22 cellular contexts compared by ENCODE assay signal in genomic region chr5:116650964-116651363, GRCh38.
A peak's percentile ranks its signal among the peaks of the same experiment; 100 is the strongest.
DNase-seq lines count a peak whose midpoint lies in the region; ATAC-seq and FAIRE-seq lines count a peak whose summit lies in the region.
"Had no signal": no experiment of that assay in that cellular context is flagged by ENCODE, and none has a peak within 500 bp of the region (broad histone marks: within the 10 kb centered on the region; RNA-seq: fewer than 3 reads in every experiment).

No MANE protein-coding gene starts in this region.

- H3K56ac ChIP-seq in mesendoderm (ENCODE audit: low read length) = no peak overlapping the region

- no peak overlapping the region for H3K27ac ChIP-seq in mesendoderm (ENCODE audit: low read depth, low read length)
- H3K27ac ChIP-seq: BLaER1 treated with 17β-estradiol and CSF1 and Interleukin-3, amounts not matched to agents 10 nM and 100 nM had no signal

- H3K4me1 Mint-ChIP-seq in effector memory CD8-positive, alpha-beta T cell (ENCODE audit: low read depth in 2 of 2) = no peaks in the 10 kb centered on the region

- no peak overlapping the region for H2AK5ac ChIP-seq in mesendoderm (ENCODE audit: low read length)

- no peak overlapping the region for H3K9ac ChIP-seq in mesendoderm (ENCODE audit: low read length)
- H3K9ac ChIP-seq: BLaER1 treated with 17β-estradiol and CSF1 and Interleukin-3, amounts not matched to agents 10 nM and 100 nM; SK-N-SH had no signal

- ATAC-seq in GM19372 (IDR thresholded peaks at IDR 0.05; ENCODE audit: low read depth, unreplicated experiment) (peak; percentile 72), HG03432 (IDR thresholded peaks at IDR 0.05; ENCODE audit: unreplicated experiment) (peak; percentile 27)
- ATAC-seq in effector memory CD8-positive, alpha-beta T cell (replicated peaks) = no peak
- ATAC-seq: CD8-positive, alpha-beta T cell had no signal

- no peak overlapping the region for H3K4me2 ChIP-seq in mesendoderm (ENCODE audit: low read length)
- H3K4me2 ChIP-seq: BLaER1 treated with 17β-estradiol and CSF1 and Interleukin-3, amounts not matched to agents 10 nM and 100 nM; SK-N-SH had no signal

- FAIRE-seq in GM18507 (lab: Jason Lieb, UNC) = peak; percentile 53
- FAIRE-seq: D721Med, H54 had no signal

- no peak overlapping the region for H3K4me3 Mint-ChIP-seq in effector memory CD8-positive, alpha-beta T cell
- H3K4me3 Mint-ChIP-seq: CD8-positive, alpha-beta T cell; HFFc6; T-helper 2 cell treated with Interferon-gamma antibody and Interleukin-4, amounts not matched to agents 5 μg/mL and 100 μg/mL, for 36 hours had no signal

- no peak overlapping the region for H4K8ac ChIP-seq in mesendoderm (ENCODE audit: low read depth, low read length)

- no peak overlapping the region for H3K23ac ChIP-seq in mesendoderm (ENCODE audit: low read length)

- H3K18ac ChIP-seq in mesendoderm (ENCODE audit: low read length) = peak overlapping the region; percentile 94

- H3K79me2 ChIP-seq in mesendoderm (ENCODE audit: control insufficient read depth, insufficient read depth, low read length) = no peaks in the 10 kb centered on the region

- H3K36me3 ChIP-seq in mesendoderm (ENCODE audit: control insufficient read depth, insufficient read depth, low read length) = no peaks in the 10 kb centered on the region
- H3K36me3 ChIP-seq: BLaER1 treated with 17β-estradiol and CSF1 and Interleukin-3, amounts not matched to agents 10 nM and 100 nM had no signal

- H3K27me3 Mint-ChIP-seq in effector memory CD8-positive, alpha-beta T cell = peaks cover 0 to 10% of the 10 kb centered on the region in 2 donors

- H2BK120ac ChIP-seq in mesendoderm (ENCODE audit: low read depth, low read length) = peak overlapping the region; percentile 36

- DNase-seq in GM18507 (ENCODE audit: extremely low spot score, insufficient read length, low read depth) (no peak), mesendoderm (no peak), NCI-H446 treated with DMSO at 0.1 percent for 48 hours (lab: John Stamatoyannopoulos, UW) (no peak), HK-2 (ENCODE audit: unreplicated experiment) (no peak), COLO829 (ENCODE audit: low spot score) (no peak)
- no peak for DNase-seq in effector memory CD8-positive, alpha-beta T cell
- DNase-seq: CD8-positive, alpha-beta T cell; DMS79; HFFc6; KG1; NCI-H187; NCI-H2107; NCI-H524; NCI-H82; SHP77 treated with DMSO at 0.1 percent for 48 hours; SK-N-SH had no signal

- H3K27me3 ChIP-seq in mesendoderm (ENCODE audit: insufficient read depth, low read length, poor library complexity) = no peaks in the 10 kb centered on the region

- peaks cover 12% of the 10 kb centered on the region for H3K4me1 ChIP-seq in mesendoderm (ENCODE audit: control insufficient read depth, low read depth, low read length)
- H3K4me1 ChIP-seq: BLaER1 treated with 17β-estradiol and CSF1 and Interleukin-3, amounts not matched to agents 10 nM and 100 nM had no signal

- H2BK15ac ChIP-seq in mesendoderm (replicated peaks; ENCODE audit: low read depth) = peak overlapping the region; percentile 74

- H3K79me1 ChIP-seq in mesendoderm (ENCODE audit: low read length) = no peaks in the 10 kb centered on the region

- H3K9me3 Mint-ChIP-seq in effector memory CD8-positive, alpha-beta T cell = no peaks in the 10 kb centered on the region
- H3K9me3 Mint-ChIP-seq: CD8-positive, alpha-beta T cell; T-helper 2 cell treated with Interferon-gamma antibody and Interleukin-4, amounts not matched to agents 5 μg/mL and 100 μg/mL, for 36 hours had no signal

- no peak overlapping the region for H2BK5ac ChIP-seq in mesendoderm (ENCODE audit: low read length)

- no peak overlapping the region for H3K4me3 ChIP-seq in mesendoderm (ENCODE audit: low read length)
- H3K4me3 ChIP-seq: BLaER1 treated with 17β-estradiol and CSF1 and Interleukin-3, amounts not matched to agents 10 nM and 100 nM had no signal

- H4K5ac ChIP-seq in mesendoderm (ENCODE audit: low read length) = no peak overlapping the region

- WGBS in mesendoderm (ENCODE audit: extremely low coverage, insufficient coverage, low lambda C conversion rate) = no CpG with 5 or more reads among the region's 4 CpGs

- H3K36me3 Mint-ChIP-seq in effector memory CD8-positive, alpha-beta T cell (ENCODE audit: insufficient read depth) = peaks cover 4% of the 10 kb centered on the region
- H3K36me3 Mint-ChIP-seq: CD8-positive, alpha-beta T cell had no signal

- H3K4ac ChIP-seq in mesendoderm (ENCODE audit: low read depth, low read length) = no peak overlapping the region

- H3K27ac Mint-ChIP-seq in effector memory CD8-positive, alpha-beta T cell = no peak overlapping the region
- H3K27ac Mint-ChIP-seq: CD8-positive, alpha-beta T cell; HFFc6; T-helper 2 cell treated with Interferon-gamma antibody and Interleukin-4, amounts not matched to agents 5 μg/mL and 100 μg/mL, for 36 hours had no signal
